Comparison of ENCODE assay signal across 23 cellular contexts in genomic region chr22:45476814-45477213, GRCh38. TPM values are rescaled to one million over a fixed set of nuclear protein-coding genes. Genes with fewer than 3 reads are reported as not detected.
DNase-seq lines count a peak whose midpoint lies in the region; ATAC-seq and TF ChIP-seq lines count a peak whose summit lies in the region.
"Had no signal": no experiment of that assay in that cellular context is flagged by ENCODE, and none has a peak within 500 bp of the region (broad histone marks: within the 10 kb centered on the region; RNA-seq: fewer than 3 reads in every experiment).

No MANE protein-coding gene starts in this region.

- POLR2A ChIA-PET in Panc1 (lab: Charles Lee): no interaction called here

- H2BK5ac ChIP-seq in mesenchymal stem cell (ENCODE audit: low read depth, low read length, poor library complexity, severe bottlenecking): no peak overlapping the region

- no peak overlapping the region for H3K4me2 ChIP-seq in mesenchymal stem cell (ENCODE audit: low read length, poor library complexity, severe bottlenecking)
- H3K4me2 ChIP-seq: SK-N-SH had no signal

- no peak overlapping the region for H2AK5ac ChIP-seq in mesenchymal stem cell (ENCODE audit: low read length, severe bottlenecking)

- no TSS peak for BruUV-seq in Panc1 (replicated peaks; lab: Mats Ljungman, UMichigan)

- H2BK15ac ChIP-seq in mesenchymal stem cell (ENCODE audit: low read depth, poor library complexity, severe bottlenecking): no peak overlapping the region

- 87% methylated on average over 6 of the region's 6 CpGs for WGBS in mesenchymal stem cell

- no peak overlapping the region for H3K4ac ChIP-seq in mesenchymal stem cell (ENCODE audit: low read depth in 1 of 2, low read length in 2 of 2)

- H3K4me1 ChIP-seq in Panc1 (ENCODE audit: control insufficient read depth, insufficient read depth, low read length): peaks cover 8% of the 10 kb centered on the region; the same call in 1 of the 2 replicates
- peaks cover 4% of the 10 kb centered on the region for H3K4me1 ChIP-seq in mesenchymal stem cell (ENCODE audit: control insufficient read depth, insufficient read depth, low read depth, low read length)
- peaks cover 0 to 60% (median 20%) of the 10 kb centered on the region in 4 donors for H3K4me1 ChIP-seq in tibial artery
- no peaks in the 10 kb centered on the region for H3K4me1 ChIP-seq in SJCRH30
- H3K4me1 ChIP-seq: psoas muscle had no signal

- no peak overlapping the region for H3K9ac ChIP-seq in mesenchymal stem cell (ENCODE audit: low read length)
- H3K9ac ChIP-seq: SK-N-SH had no signal

- intact Hi-C loops in Panc1 (cut with micrococcal nuclease; ENCODE audit: unreplicated experiment) (no loop called here), tibial artery (cut with DNase I; ENCODE audit: low total_unique reads) (no loop called here)

- CTCF ChIA-PET in Panc1 (lab: Charles Lee): no interaction called here

- no peak overlapping the region for H4K8ac ChIP-seq in mesenchymal stem cell (ENCODE audit: low read length)

- H3K4me3 ChIP-seq in Panc1 (ENCODE audit: low read depth in 2 of 2, low read length in 2 of 2): no peak overlapping the region
- H3K4me3 ChIP-seq in mesenchymal stem cell (ENCODE audit: insufficient read depth in 1 of 2, low read depth in 1 of 2, low read length in 2 of 2): no peak overlapping the region
- no peak overlapping the region for H3K4me3 ChIP-seq in tibial artery
- no peak overlapping the region for H3K4me3 ChIP-seq in SJCRH30
- H3K4me3 ChIP-seq: GM12878, psoas muscle, thyroid gland had no signal

- no peak for ATAC-seq in Panc1
- ATAC-seq in HG02623 (IDR thresholded peaks at IDR 0.05; ENCODE audit: unreplicated experiment): no peak
- ATAC-seq: activated CD4-positive, CD25-positive, alpha-beta regulatory T cell treated with anti-CD3 and anti-CD28 coated beads, Interleukin-2, amount 50 U/mL, for 24 hours; GM12878; stimulated activated naive CD8-positive, alpha-beta T cell treated with anti-CD3 and anti-CD28 coated beads, Interleukin-15, Interleukin-2, amounts not matched to agents 100 U/mL and 50 U/mL, for 24 hours; T-helper 17 cell had no signal

- no peak overlapping the region for H2AFZ ChIP-seq in mesenchymal stem cell (ENCODE audit: low read depth, low read length)

- H3K9me3 ChIP-seq in Panc1 (ENCODE audit: control insufficient read depth, insufficient read depth, low read depth, low read length) (no peaks in the 10 kb centered on the region), mesenchymal stem cell (ENCODE audit: control insufficient read depth, low read length) (no peaks in the 10 kb centered on the region), tibial artery (no peaks in the 10 kb centered on the region), SJCRH30 (replicated peaks) (no peaks in the 10 kb centered on the region)
- H3K9me3 ChIP-seq: psoas muscle, SK-N-SH, thyroid gland had no signal

- H3K36me3 ChIP-seq in Panc1 (ENCODE audit: control insufficient read depth, insufficient read depth, low read length): no peaks in the 10 kb centered on the region
- no peaks in the 10 kb centered on the region for H3K36me3 ChIP-seq in mesenchymal stem cell (ENCODE audit: control insufficient read depth in 1 of 2, insufficient read depth in 2 of 2, low read depth in 1 of 2, low read length in 2 of 2)
- H3K36me3 ChIP-seq in tibial artery: no peaks in the 10 kb centered on the region
- no peaks in the 10 kb centered on the region for H3K36me3 ChIP-seq in SJCRH30
- H3K36me3 ChIP-seq: thyroid gland had no signal

- in situ Hi-C loops in Panc1 (cut with HindIII; ENCODE audit: low pct_unique_long_range_greater_than_20kb, low sequenced_read_pairs): no loop called here

- H4K91ac ChIP-seq in mesenchymal stem cell (ENCODE audit: low read length): no peak overlapping the region

- H3K23ac ChIP-seq in mesenchymal stem cell (ENCODE audit: low read length in 2 of 2): no peak overlapping the region

- no peak overlapping the region for H3K18ac ChIP-seq in mesenchymal stem cell (ENCODE audit: low read depth in 1 of 2, low read length in 2 of 2)

- H3K79me1 ChIP-seq in mesenchymal stem cell (replicated peaks; ENCODE audit: low read length, poor library complexity, severe bottlenecking): no peaks in the 10 kb centered on the region

- H3K27me3 ChIP-seq in Panc1 (ENCODE audit: control insufficient read depth, insufficient read depth, low read length) (no peaks in the 10 kb centered on the region), mesenchymal stem cell (ENCODE audit: control insufficient read depth in 1 of 2, insufficient read depth in 1 of 2, low read length in 2 of 2) (no peaks in the 10 kb centered on the region), tibial artery (no peaks in the 10 kb centered on the region), SJCRH30 (no peaks in the 10 kb centered on the region)
- H3K27me3 ChIP-seq: thyroid gland had no signal

- H3K27ac ChIP-seq in Panc1 (ENCODE audit: low read length): peak overlapping the region; percentile 8; the same call in 1 of the 2 replicates
- H3K27ac ChIP-seq in mesenchymal stem cell (ENCODE audit: low read length, poor library complexity, severe bottlenecking): no peak overlapping the region
- peak overlapping the region; percentile 61 to 76 for H3K27ac ChIP-seq in tibial artery
- no peak overlapping the region for H3K27ac ChIP-seq in SJCRH30
- H3K27ac ChIP-seq: psoas muscle, thyroid gland had no signal

- no peak overlapping the region for H2BK120ac ChIP-seq in mesenchymal stem cell (ENCODE audit: low read depth, low read length)

- H3K14ac ChIP-seq in mesenchymal stem cell (ENCODE audit: low read length in 2 of 2): no peak overlapping the region

- DNase-seq in EH (ENCODE audit: low read depth): peak; percentile 75
- no peak for DNase-seq in Panc1 (ENCODE audit: low read depth, low spot score)
- no peak for DNase-seq in mesenchymal stem cell
- peak in 1 of 2 donors; percentile 65 for DNase-seq in tibial artery
- no peak for DNase-seq in SJCRH30
- DNase-seq in HK-2 (ENCODE audit: unreplicated experiment): no peak
- DNase-seq: activated CD4-positive, alpha-beta T cell treated with anti-CD3 and anti-CD28 coated beads, Interleukin-2, amount 50 U/mL, for 48 hours; activated CD8-positive, alpha-beta memory T cell treated with anti-CD3 and anti-CD28 coated beads, Interleukin-2, amount 50 U/mL, for 4 hours; CD4-positive, CD25-positive, alpha-beta regulatory T cell; dermis blood vessel endothelial cell; Kasumi-1; kidney; NCI-H1048; NCI-H1694 treated with DMSO at 0.1 percent for 48 hours; SK-N-SH; stimulated activated naive CD8-positive, alpha-beta T cell treated with anti-CD3 and anti-CD28 coated beads, Interleukin-15, Interleukin-2, amounts not matched to agents 100 U/mL and 50 U/mL, for 24 hours; T-helper 17 cell; thyroid gland had no signal

- TF ChIP-seq CTCF in Panc1 (IDR thresholded peaks at IDR 0.05): no peak
- no peak for TF ChIP-seq CTCF in tibial artery (IDR thresholded peaks at IDR 0.05)

- peak overlapping the region; percentile 64 to 92 for H2BK12ac ChIP-seq in mesenchymal stem cell (ENCODE audit: low read length in 2 of 2)

RNA-seq across cellular contexts. Expression of gene FBLN1, which starts 25.9 kb away (rescaled TPM):
- 143 TPM for total RNA-seq in Panc1 (2021; ENCODE audit: unreplicated experiment)
- 196 TPM for polyA plus RNA-seq in Panc1 (2012; ENCODE audit: insufficient read length)
- polyA plus RNA-seq in mesenchymal stem cell (2013, experiment 1 of 2): 190 TPM
- 191 TPM for polyA plus RNA-seq in mesenchymal stem cell (2013, experiment 2 of 2)
- total RNA-seq in SJCRH30 (2014; rRNA removed; shearing (Covaris generic)): 19.6 and 21.0 TPM in 2 replicates
- total RNA-seq: activated T-helper 1 cell treated with anti-CD3 and anti-CD28 coated beads, Interleukin-12 subunit alpha, Interleukin-12 subunit beta, Interleukin-2, Interleukin-4 antibody, amounts not matched to agents 30 ng/mL and 10 ng/mL and 1 ng/mL, durations not matched to agents 14 hours and 24 hours and 36 hours had no signal
- polyA plus RNA-seq: CD4-positive, CD25-positive, alpha-beta regulatory T cell had no signal

Comparison
In these comparisons a context has a peak if more than half of its experiments do, and no peak if none do; other contexts are left out.
1. H3K27ac ChIP-seq: peak in Panc1 (single experiment) and tibial artery (2 of 2); none in mesenchymal stem cell (single experiment) and SJCRH30 (single experiment).